In the genomic region with DNA sequence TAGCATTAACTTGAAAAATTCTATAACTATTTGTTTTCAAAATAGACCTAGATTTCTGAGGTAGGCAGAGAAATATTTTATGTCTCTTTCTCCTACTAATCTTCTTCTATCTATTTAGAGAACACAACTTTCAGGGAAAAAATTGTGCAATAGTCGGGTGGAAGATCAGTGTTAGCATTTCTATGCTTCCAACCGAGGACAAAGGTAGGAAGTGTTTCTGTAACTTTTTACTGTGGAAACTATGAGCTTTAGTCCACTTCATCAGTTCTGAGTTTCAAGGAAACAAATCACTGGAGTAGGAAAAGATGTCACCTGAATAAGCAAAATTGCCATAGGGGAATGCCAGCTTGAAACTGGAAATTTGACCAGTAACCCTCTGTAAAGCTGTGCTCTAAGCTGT, we compare ENCODE assay signal across 31 cellular contexts.
"Had no signal": no experiment of that assay in that cellular context is flagged by ENCODE, and none has a peak within 500 bp of the region (broad histone marks: within the 10 kb centered on the region; RNA-seq: fewer than 3 reads in every experiment).

No MANE protein-coding gene starts in this region.

- FAIRE-seq: colon, TTC549 had no signal

- ATAC-seq: activated T-cell treated with anti-CD3 and anti-CD28 coated beads, Interleukin-2, amount 50 U/mL, for 72 hours; body of pancreas; effector memory CD8-positive, alpha-beta T cell; foreskin keratinocyte; gastrocnemius medialis; heart left ventricle; WTC11 had no signal

- H3K27ac ChIP-seq: body of pancreas, esophagus muscularis mucosa, foreskin keratinocyte, gastrocnemius medialis, heart left ventricle had no signal

- H3K9me3 Mint-ChIP-seq: activated CD4-positive, alpha-beta T cell treated with anti-CD3 and anti-CD28 coated beads, Interleukin-2, amount 10 ng/mL, durations not matched to agents 7 days and 5 days; activated T-cell treated with anti-CD3 and anti-CD28 coated beads, Interleukin-2, amount 50 U/mL, for 24 hours; effector memory CD8-positive, alpha-beta T cell had no signal

- H3K4me3 ChIP-seq: body of pancreas, esophagus muscularis mucosa, gastrocnemius medialis, heart left ventricle had no signal

- H3K27me3 ChIP-seq: body of pancreas, esophagus muscularis mucosa, gastrocnemius medialis, heart left ventricle had no signal

- H3K4me1 ChIP-seq: body of pancreas, esophagus muscularis mucosa, foreskin keratinocyte, gastrocnemius medialis, heart left ventricle had no signal

- H3K36me3 ChIP-seq: esophagus muscularis mucosa, gastrocnemius medialis, heart left ventricle had no signal

- DNase-seq: activated CD4-positive, alpha-beta memory T cell treated with anti-CD3 and anti-CD28 coated beads, Interleukin-2, amount 10 ng/mL, durations not matched to agents 7 days and 5 days; activated CD4-positive, alpha-beta T cell treated with anti-CD3 and anti-CD28 coated beads for 1 hour; activated CD4-positive, alpha-beta T cell treated with anti-CD3 and anti-CD28 coated beads for 4 hours; activated CD4-positive, alpha-beta T cell treated with anti-CD3 and anti-CD28 coated beads, Interleukin-2, amount 10 ng/mL, durations not matched to agents 7 days and 5 days; activated CD4-positive, alpha-beta T cell treated with anti-CD3 and anti-CD28 coated beads, Interleukin-2, amount 50 U/mL, for 4 hours; activated CD8-positive, alpha-beta memory T cell treated with anti-CD3 and anti-CD28 coated beads, Interleukin-2, amount 50 U/mL, for 48 hours; activated gamma-delta T cell; activated naive CD4-positive, alpha-beta T cell; activated naive CD4-positive, alpha-beta T cell treated with anti-CD3 and anti-CD28 coated beads, Interleukin-2, amount 50 U/mL, for 16 hours; activated T-cell treated with anti-CD3 and anti-CD28 coated beads for 4 hours; activated T-cell treated with anti-CD3 and anti-CD28 coated beads, Interleukin-2, amount 50 U/mL, for 24 hours; activated T-cell treated with anti-CD3 and anti-CD28 coated beads, Interleukin-2, amount 50 U/mL, for 72 hours; amygdala; aorta; body of pancreas; caudate nucleus; cortex of kidney; dermis blood vessel endothelial cell; effector CD4-positive, alpha-beta T cell; effector memory CD8-positive, alpha-beta T cell; erythroblast; foreskin keratinocyte; gastrocnemius medialis; glutamatergic neuron; heart left ventricle; T-helper 2 cell had no signal

- H3K27ac Mint-ChIP-seq: activated CD4-positive, alpha-beta memory T cell treated with anti-CD3 and anti-CD28 coated beads, Interleukin-2, amount 10 ng/mL, durations not matched to agents 7 days and 5 days; activated CD4-positive, alpha-beta T cell treated with anti-CD3 and anti-CD28 coated beads, Interleukin-2, amount 10 ng/mL, durations not matched to agents 7 days and 5 days; activated naive CD8-positive, alpha-beta T cell; activated T-cell treated with anti-CD3 and anti-CD28 coated beads, Interleukin-2, amount 50 U/mL, for 24 hours; activated T-cell treated with anti-CD3 and anti-CD28 coated beads, Interleukin-2, amount 50 U/mL, for 72 hours; effector memory CD8-positive, alpha-beta T cell; WTC11 had no signal

- H3K4me3 Mint-ChIP-seq: activated CD4-positive, alpha-beta memory T cell treated with anti-CD3 and anti-CD28 coated beads, Interleukin-2, amount 10 ng/mL, durations not matched to agents 7 days and 5 days; activated CD4-positive, alpha-beta T cell treated with anti-CD3 and anti-CD28 coated beads, Interleukin-2, amount 10 ng/mL, durations not matched to agents 7 days and 5 days; activated naive CD8-positive, alpha-beta T cell; activated T-cell treated with anti-CD3 and anti-CD28 coated beads, Interleukin-2, amount 50 U/mL, for 24 hours; activated T-cell treated with anti-CD3 and anti-CD28 coated beads, Interleukin-2, amount 50 U/mL, for 72 hours; effector memory CD8-positive, alpha-beta T cell; WTC11 had no signal

- H3K4me1 Mint-ChIP-seq: activated CD4-positive, alpha-beta memory T cell treated with anti-CD3 and anti-CD28 coated beads, Interleukin-2, amount 10 ng/mL, durations not matched to agents 7 days and 5 days; activated CD4-positive, alpha-beta T cell treated with anti-CD3 and anti-CD28 coated beads, Interleukin-2, amount 10 ng/mL, durations not matched to agents 7 days and 5 days; WTC11 had no signal

- H3K36me3 Mint-ChIP-seq: activated naive CD8-positive, alpha-beta T cell; WTC11 had no signal

- H3K27me3 Mint-ChIP-seq: activated CD4-positive, alpha-beta memory T cell treated with anti-CD3 and anti-CD28 coated beads, Interleukin-2, amount 10 ng/mL, durations not matched to agents 7 days and 5 days; activated CD4-positive, alpha-beta T cell treated with anti-CD3 and anti-CD28 coated beads, Interleukin-2, amount 10 ng/mL, durations not matched to agents 7 days and 5 days; activated naive CD8-positive, alpha-beta T cell had no signal

- H3K9me3 ChIP-seq: body of pancreas, esophagus muscularis mucosa, gastrocnemius medialis had no signal
